24 cellular contexts compared by ENCODE assay signal in the genomic region with DNA sequence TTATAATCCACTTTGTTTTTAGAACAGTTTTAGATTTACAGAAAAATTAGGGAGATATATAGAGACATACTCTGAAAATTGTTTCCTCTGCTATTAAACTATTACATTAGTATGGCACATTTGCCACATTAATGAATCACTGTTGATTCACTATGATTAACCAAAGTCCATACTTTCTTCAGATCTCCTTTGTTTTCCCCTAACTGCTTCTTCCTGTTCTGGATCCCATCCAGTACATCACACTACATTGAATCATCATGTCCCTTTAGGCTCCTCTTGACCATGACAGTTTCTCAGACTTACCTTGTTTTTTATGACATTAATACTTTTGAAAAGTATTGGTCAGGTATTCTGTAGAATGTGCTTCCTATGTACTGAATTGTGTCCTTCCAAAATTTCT.
DNase-seq lines count a peak whose midpoint lies in the region; ATAC-seq and TF ChIP-seq lines count a peak whose summit lies in the region.
"Had no signal": no experiment of that assay in that cellular context is flagged by ENCODE, and none has a peak within 500 bp of the region (broad histone marks: within the 10 kb centered on the region; RNA-seq: fewer than 3 reads in every experiment).

No MANE protein-coding gene starts in this region.

- H3K4me3 Mint-ChIP-seq in MCF 10A (ENCODE audit: unreplicated experiment), result no peak overlapping the region
- H3K4me3 Mint-ChIP-seq: activated naive CD8-positive, alpha-beta T cell treated with anti-CD3 and anti-CD28 coated beads, Interleukin-2, amount 50 U/mL, for 24 hours; activated T-cell treated with anti-CD3 and anti-CD28 coated beads, Interleukin-2, amount 50 U/mL, for 72 hours; CD4-positive, alpha-beta memory T cell; naive B cell had no signal

- peaks cover 35% of the 10 kb centered on the region for H3K4me1 Mint-ChIP-seq in MCF 10A (ENCODE audit: insufficient read depth, unreplicated experiment)
- H3K4me1 Mint-ChIP-seq: activated naive CD8-positive, alpha-beta T cell treated with anti-CD3 and anti-CD28 coated beads, Interleukin-2, amount 50 U/mL, for 24 hours; CD4-positive, alpha-beta memory T cell; naive B cell had no signal

- H3K27me3 ChIP-seq in breast epithelium, result no peaks in the 10 kb centered on the region
- H3K27me3 ChIP-seq in smooth muscle cell (ENCODE audit: low read depth), result no peaks in the 10 kb centered on the region
- H3K27me3 ChIP-seq: upper lobe of right lung had no signal

- no TSS peak for BruUV-seq in MCF 10A (replicated peaks; lab: Mats Ljungman, UMichigan)

- H3K4me1 ChIP-seq in breast epithelium (no peaks in the 10 kb centered on the region), smooth muscle cell (ENCODE audit: low read depth) (peaks cover 3% of the 10 kb centered on the region)
- H3K4me1 ChIP-seq: upper lobe of right lung had no signal

- H2AFZ ChIP-seq in smooth muscle cell (ENCODE audit: low read depth), result no peak overlapping the region

- H3K4me2 ChIP-seq in smooth muscle cell, result no peak overlapping the region

- H3K27me3 Mint-ChIP-seq in MCF 10A (ENCODE audit: insufficient read depth, unreplicated experiment), result no peaks in the 10 kb centered on the region
- H3K27me3 Mint-ChIP-seq: activated naive CD8-positive, alpha-beta T cell treated with anti-CD3 and anti-CD28 coated beads, Interleukin-2, amount 50 U/mL, for 24 hours; naive B cell; progenitor cell of endocrine pancreas had no signal

- TF ChIP-seq POLR2A in breast epithelium (IDR thresholded peaks at IDR 0.05), result no peak

- no peak overlapping the region for H3K9ac ChIP-seq in smooth muscle cell (ENCODE audit: low read depth)

- H3K4me3 ChIP-seq in breast epithelium (no peak overlapping the region), fibroblast of the aortic adventitia (ENCODE audit: low read depth, low read length) (no peak overlapping the region), smooth muscle cell (no peak overlapping the region)
- H3K4me3 ChIP-seq: SK-N-MC, upper lobe of right lung had no signal

- CTCF ChIA-PET in MCF 10A (lab: Yijun Ruan, JAX), result interaction anchor here (0.6 to 1.7 kb wide), 3 partner anchors 9 to 396 kb away, joined by 3 to 8 read pairs (median 4); no protein-coding TSS in a partner anchor

- H3K79me2 ChIP-seq in smooth muscle cell (ENCODE audit: low read depth), result no peaks in the 10 kb centered on the region

- no peak overlapping the region for H3K27ac ChIP-seq in breast epithelium
- H3K27ac ChIP-seq in smooth muscle cell (ENCODE audit: low read depth), result peak overlapping the region; percentile 70
- H3K27ac ChIP-seq: HL-60, SK-N-MC, upper lobe of right lung had no signal

- H3K36me3 Mint-ChIP-seq in MCF 10A (ENCODE audit: insufficient read depth, unreplicated experiment), result no peaks in the 10 kb centered on the region
- H3K36me3 Mint-ChIP-seq: CD4-positive, alpha-beta memory T cell; naive B cell had no signal

- intact Hi-C loops in MCF 10A (cut with micrococcal nuclease) (loop anchor here (10.0 kb wide), 1 partner anchor 213 kb away; no protein-coding TSS in a partner anchor), breast epithelium (cut with DNase I; ENCODE audit: low total_unique reads) (loop anchor here (5.0 kb wide), 1 partner anchor 731 kb away; no protein-coding TSS in a partner anchor)

- H3F3A ChIP-seq in smooth muscle cell (ENCODE audit: low read depth), result peaks cover 11% of the 10 kb centered on the region

- DNase-seq in MCF 10A (ENCODE audit: unreplicated experiment) (peak; percentile 86), breast epithelium (ENCODE audit: low spot score in 2 of 2) (no peak), amniotic epithelial cell (ENCODE audit: low read depth) (peak; percentile 42), fibroblast of the aortic adventitia (ENCODE audit: low read depth) (peak; percentile 51), smooth muscle cell (lab: John Stamatoyannopoulos, UW; ENCODE audit: unreplicated experiment) (no peak), epidermal melanocyte (ENCODE audit: insufficient read length, low spot score) (no peak), midbrain (lab: John Stamatoyannopoulos, UW) (no peak)
- DNase-seq: activated CD4-positive, alpha-beta T cell treated with anti-CD3 and anti-CD28 coated beads, Interleukin-2, amount 50 U/mL, for 48 hours; activated naive CD8-positive, alpha-beta T cell treated with anti-CD3 and anti-CD28 coated beads, Interleukin-2, amount 50 U/mL, for 24 hours; activated T-cell treated with anti-CD3 and anti-CD28 coated beads, Interleukin-2, amount 50 U/mL, for 72 hours; CD4-positive, alpha-beta memory T cell; GDM1; hypothalamus; Karpas-422; naive B cell; NCI-H1436 treated with DMSO at 0.1 percent for 48 hours; NCI-H2227 treated with DMSO at 0.1 percent for 48 hours; stimulated activated CD4-positive, alpha-beta T cell treated with anti-CD3 and anti-CD28 coated beads, Interleukin-12 subunit alpha, Interleukin-12 subunit beta, amount 100 ng/mL, for 4 hours; stimulated activated naive CD4-positive, alpha-beta T cell; upper lobe of right lung had no signal

- ATAC-seq in GM21576 (IDR thresholded peaks at IDR 0.05; ENCODE audit: unreplicated experiment), result no peak
- ATAC-seq: activated naive CD8-positive, alpha-beta T cell treated with anti-CD3 and anti-CD28 coated beads, Interleukin-2, amount 50 U/mL, for 24 hours; activated T-cell treated with anti-CD3 and anti-CD28 coated beads, Interleukin-2, amount 50 U/mL, for 72 hours had no signal

- H3K9me3 ChIP-seq in breast epithelium, result peaks cover 0 to 5% of the 10 kb centered on the region in 2 donors
- no peaks in the 10 kb centered on the region for H3K9me3 ChIP-seq in smooth muscle cell (replicated peaks; ENCODE audit: low read depth)
- H3K9me3 ChIP-seq: upper lobe of right lung had no signal

- no peak for TF ChIP-seq CTCF in MCF 10A (IDR thresholded peaks at IDR 0.05; ENCODE audit: unreplicated experiment)
- TF ChIP-seq CTCF in breast epithelium (IDR thresholded peaks at IDR 0.05), result no peak
- no peak for TF ChIP-seq CTCF in fibroblast of the aortic adventitia (IDR thresholded peaks at IDR 0.05; ENCODE audit: insufficient read depth, low read length)
- TF ChIP-seq CTCF in smooth muscle cell (IDR thresholded peaks at IDR 0.05; ENCODE audit: borderline replicate concordance, insufficient read depth, poor library complexity, severe bottlenecking), result no peak

- H3K27ac Mint-ChIP-seq in MCF 10A (ENCODE audit: low read depth, unreplicated experiment), result peak overlapping the region; percentile 44
- H3K27ac Mint-ChIP-seq: activated naive CD8-positive, alpha-beta T cell treated with anti-CD3 and anti-CD28 coated beads, Interleukin-2, amount 50 U/mL, for 24 hours; activated T-cell treated with anti-CD3 and anti-CD28 coated beads, Interleukin-2, amount 50 U/mL, for 72 hours; CD4-positive, alpha-beta memory T cell; naive B cell; progenitor cell of endocrine pancreas had no signal

- H3K36me3 ChIP-seq in breast epithelium, result no peaks in the 10 kb centered on the region
- no peaks in the 10 kb centered on the region for H3K36me3 ChIP-seq in smooth muscle cell (ENCODE audit: low read depth)
- H3K36me3 ChIP-seq: upper lobe of right lung had no signal

- H4K20me1 ChIP-seq in smooth muscle cell (ENCODE audit: low read depth), result no peaks in the 10 kb centered on the region

- POLR2A ChIA-PET in MCF 10A (lab: Yijun Ruan, JAX), result interaction anchor here (0.7 to 1.6 kb wide), 4 partner anchors 10 to 217 kb away, joined by 3 to 10 read pairs (median 4); no protein-coding TSS in a partner anchor

- no peaks in the 10 kb centered on the region for H3K9me3 Mint-ChIP-seq in MCF 10A (ENCODE audit: unreplicated experiment)

Comparison
In these comparisons a context has a peak if more than half of its experiments do, and no peak if none do; other contexts are left out.
1. DNase-seq: peak in MCF 10A (single experiment), amniotic epithelial cell (single experiment) and fibroblast of the aortic adventitia (single experiment); none in breast epithelium (0 of 2), smooth muscle cell (single experiment), epidermal melanocyte (single experiment) and midbrain (single experiment).